In genomic region chr21:18384771-18385170, GRCh38 we compare ENCODE assay signal across 9 cellular contexts.
DNase-seq lines count a peak whose midpoint lies in the region; ATAC-seq and TF ChIP-seq lines count a peak whose summit lies in the region.
"Had no signal": no experiment of that assay in that cellular context is flagged by ENCODE, and none has a peak within 500 bp of the region (broad histone marks: within the 10 kb centered on the region; RNA-seq: fewer than 3 reads in every experiment).

No MANE protein-coding gene starts in this region.

- peak; percentile 60 for ATAC-seq in HG02884 (IDR thresholded peaks at IDR 0.05; ENCODE audit: unreplicated experiment)
- no peak for ATAC-seq in GM21526 (IDR thresholded peaks at IDR 0.05; ENCODE audit: low FRiP score, unreplicated experiment)

- no peaks in the 10 kb centered on the region for H3K36me3 ChIP-seq in NT2/D1 (ENCODE audit: insufficient read depth, insufficient read length, low read length)

- DNase-seq in 8988T (peak; percentile 4), NT2/D1 (ENCODE audit: low read depth, low spot score) (peak; percentile 18), fibroblast of mammary gland (ENCODE audit: low read depth) (peak; percentile 15), putamen (ENCODE audit: low spot score) (no peak), amygdala (lab: John Stamatoyannopoulos, UW) (no peak)
- no peak for DNase-seq in stimulated activated naive CD4-positive, alpha-beta T cell treated with Interleukin-2 at 50 U/mL for 16 hours (lab: John Stamatoyannopoulos, UW)

- no peaks in the 10 kb centered on the region for H3K27me3 ChIP-seq in NT2/D1 (ENCODE audit: insufficient read depth, insufficient read length)

- peak; percentile 40 for TF ChIP-seq CTCF in fibroblast of mammary gland (conservative IDR thresholded peaks at IDR 0.05; ENCODE audit: control insufficient read depth, insufficient read depth, low read depth, low read length)

- no peak overlapping the region for H3K9ac ChIP-seq in NT2/D1 (ENCODE audit: insufficient read length, low read depth)

- H3K4me3 ChIP-seq in NT2/D1 (ENCODE audit: insufficient read length, low read depth) (no peak overlapping the region), fibroblast of mammary gland (ENCODE audit: control insufficient read depth, low read depth, low read length) (no peak overlapping the region)
- H3K4me3 ChIP-seq: lung had no signal

- no peaks in the 10 kb centered on the region for H3K9me3 ChIP-seq in NT2/D1 (ENCODE audit: insufficient read depth, low read length)

- no peaks in the 10 kb centered on the region for H3K4me1 ChIP-seq in NT2/D1 (ENCODE audit: insufficient read depth, insufficient read length)

Comparison
In these comparisons a context has a peak if more than half of its experiments do, and no peak if none do; other contexts are left out.
1. DNase-seq: peak in 8988T (single experiment), NT2/D1 (single experiment) and fibroblast of mammary gland (single experiment); none in stimulated activated naive CD4-positive, alpha-beta T cell treated with Interleukin-2 at 50 U/mL for 16 hours (single experiment), putamen (single experiment) and amygdala (0 of 56).